ENCODE assay signal across 22 cellular contexts in the genomic region with DNA sequence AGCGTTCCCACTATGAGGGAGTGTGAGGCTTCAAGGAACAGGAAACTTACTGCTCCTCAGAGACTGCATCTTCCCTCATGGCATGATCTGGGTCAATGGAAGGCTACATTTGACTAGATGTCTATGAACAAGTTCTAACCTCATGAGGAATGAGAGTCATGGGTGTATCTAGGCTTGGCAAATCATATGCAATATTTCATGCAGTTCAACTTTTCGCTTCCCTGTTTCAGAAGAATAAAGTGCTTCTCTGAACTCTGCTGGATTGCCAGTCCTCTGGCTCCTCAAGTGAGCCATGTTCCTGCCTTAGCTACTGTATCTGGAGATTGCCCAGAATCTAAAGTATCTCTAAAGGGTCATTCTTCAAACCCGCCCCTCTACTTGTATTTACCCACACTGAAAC. TPM values are rescaled to one million over a fixed set of nuclear protein-coding genes. Genes with fewer than 3 reads are reported as not detected.
DNase-seq lines count a peak whose midpoint lies in the region; ATAC-seq, FAIRE-seq and TF ChIP-seq lines count a peak whose summit lies in the region.
"Had no signal": no experiment of that assay in that cellular context is flagged by ENCODE, and none has a peak within 500 bp of the region (broad histone marks: within the 10 kb centered on the region; RNA-seq: fewer than 3 reads in every experiment).

No MANE protein-coding gene starts in this region.

- no peaks in the 10 kb centered on the region for H4K20me1 ChIP-seq in keratinocyte (ENCODE audit: control insufficient read depth, extremely low read depth, insufficient read depth, low read length)

- H2AFZ ChIP-seq in keratinocyte (ENCODE audit: control insufficient read depth, low read length) = peak overlapping the region; percentile 36

- FAIRE-seq in keratinocyte (lab: Jason Lieb, UNC) = no peak
- FAIRE-seq: A549, astrocyte, colon, urothelium cell line had no signal

- no peaks in the 10 kb centered on the region for H3K36me3 ChIP-seq in keratinocyte (ENCODE audit: control insufficient read depth in 2 of 2, extremely low read depth in 1 of 2, insufficient read depth in 2 of 2, low read length in 2 of 2)
- H3K36me3 ChIP-seq: Peyer's patch had no signal

- no peak overlapping the region for H3K4me3 Mint-ChIP-seq in type B pancreatic cell
- H3K4me3 Mint-ChIP-seq: CD4-positive, alpha-beta memory T cell; stimulated activated memory B cell treated with anti-CD40 and anti-IgM and Interleukin-4, amounts not matched to agents 10 μg/mL and 1 μg/mL and 100 μg/mL, for 72 hours had no signal

- no peaks in the 10 kb centered on the region for H3K4me1 ChIP-seq in keratinocyte (ENCODE audit: control insufficient read depth, extremely low read depth, insufficient read depth, low read length)
- H3K4me1 ChIP-seq: Peyer's patch had no signal

- H3K4me3 ChIP-seq in keratinocyte (ENCODE audit: control insufficient read depth in 2 of 3, extremely low read depth in 1 of 3, insufficient read depth in 2 of 3, low read depth in 1 of 3, low read length in 3 of 3) = no peak overlapping the region
- H3K4me3 ChIP-seq: A549, Peyer's patch, skin epidermis had no signal

- H3K27me3 ChIP-seq in keratinocyte (ENCODE audit: control insufficient read depth, extremely low read depth, insufficient read depth, low read length) = no peaks in the 10 kb centered on the region
- H3K27me3 ChIP-seq: Peyer's patch had no signal

- TF ChIP-seq POLR2A in GM18505 (IDR thresholded peaks at IDR 0.05; ENCODE audit: borderline replicate concordance, extremely low read depth, insufficient read depth, insufficient read length) = no peak

- H3K9me1 ChIP-seq in keratinocyte (ENCODE audit: control insufficient read depth, extremely low read depth, insufficient read depth, low read length) = no peaks in the 10 kb centered on the region

- intact Hi-C loops in Right ventricle myocardium inferior (cut with DNase I) (no loop called here), cardiac septum (cut with DNase I) (no loop called here)

- H3K79me2 ChIP-seq in keratinocyte (ENCODE audit: control insufficient read depth, insufficient read depth, low read length) = no peaks in the 10 kb centered on the region

- peak overlapping the region; percentile 65 for H3K27ac Mint-ChIP-seq in type B pancreatic cell
- H3K27ac Mint-ChIP-seq: CD4-positive, alpha-beta memory T cell; stimulated activated memory B cell treated with anti-CD40 and anti-IgM and Interleukin-4, amounts not matched to agents 10 μg/mL and 1 μg/mL and 100 μg/mL, for 72 hours had no signal

- no peak overlapping the region for H3K27ac ChIP-seq in keratinocyte (ENCODE audit: control insufficient read depth, insufficient read depth, low read length)
- H3K27ac ChIP-seq: A549, Peyer's patch had no signal

- H3K36me3 Mint-ChIP-seq in type B pancreatic cell = peaks cover 11% of the 10 kb centered on the region
- H3K36me3 Mint-ChIP-seq: CD4-positive, alpha-beta memory T cell; stimulated activated memory B cell treated with anti-CD40 and anti-IgM and Interleukin-4, amounts not matched to agents 10 μg/mL and 1 μg/mL and 100 μg/mL, for 72 hours had no signal

- no peaks in the 10 kb centered on the region for H3K27me3 Mint-ChIP-seq in type B pancreatic cell
- H3K27me3 Mint-ChIP-seq: CD4-positive, alpha-beta memory T cell; stimulated activated memory B cell treated with anti-CD40 and anti-IgM and Interleukin-4, amounts not matched to agents 10 μg/mL and 1 μg/mL and 100 μg/mL, for 72 hours had no signal

- peaks cover 8% of the 10 kb centered on the region for H3K9me3 Mint-ChIP-seq in type B pancreatic cell

- TF ChIP-seq CTCF in keratinocyte (optimal IDR thresholded peaks at IDR 0.05 in 1 of 3, IDR thresholded peaks at IDR 0.05 in 1 of 3, conservative IDR thresholded peaks at IDR 0.05 in 1 of 3; ENCODE audit: extremely low read depth in 1 of 3, insufficient read depth in 2 of 3, low read length in 3 of 3) (no peak), type B pancreatic cell (conservative IDR thresholded peaks at IDR 0.05) (no peak)

- DNase-seq in Right ventricle myocardium inferior (ENCODE audit: missing footprints) = no peak
- no peak for DNase-seq in cardiac septum (ENCODE audit: low spot score)
- peak; percentile 94 for DNase-seq in NOMO-1 treated with DMSO at 0.1 percent for 48 hours (lab: John Stamatoyannopoulos, UW; ENCODE audit: unreplicated experiment)
- no peak for DNase-seq in keratinocyte (ENCODE audit: low read depth, low spot score)
- no peak for DNase-seq in type B pancreatic cell (ENCODE audit: extremely low spot score, unreplicated experiment)
- no peak for DNase-seq in DMS114 treated with DMSO at 0.1 percent for 48 hours (lab: John Stamatoyannopoulos, UW; ENCODE audit: unreplicated experiment)
- DNase-seq: activated gamma-delta T cell treated with Interleukin-2 at 50 U/mL for 16 hours; CD4-positive, alpha-beta memory T cell; Karpas-422; midbrain; NCI-H1436 treated with DMSO at 0.1 percent for 48 hours; Peyer's patch; T-helper 2 cell had no signal

- ATAC-seq in Right ventricle myocardium inferior (peak; percentile 26), GM18505 (IDR thresholded peaks at IDR 0.05; ENCODE audit: unreplicated experiment) (no peak), GM21447 (IDR thresholded peaks at IDR 0.05; ENCODE audit: unreplicated experiment) (no peak)
- ATAC-seq: A549; activated CD4-positive, CD25-positive, alpha-beta regulatory T cell treated with anti-CD3 and anti-CD28 coated beads, Interleukin-2, amount 50 U/mL, for 24 hours; stimulated activated memory B cell treated with anti-CD40 and anti-IgM and Interleukin-4, amounts not matched to agents 10 μg/mL and 1 μg/mL and 100 μg/mL, for 72 hours had no signal

- dilution Hi-C loops in keratinocyte (cut with MboI; ENCODE audit: extremely low pct_ligation_motif_present, low sequenced_read_pairs) = no loop called here

- H3K4me2 ChIP-seq in keratinocyte (ENCODE audit: control insufficient read depth, extremely low read depth, insufficient read depth, low read depth, low read length) = no peak overlapping the region
- H3K4me2 ChIP-seq: A549 had no signal

- H3K9me3 ChIP-seq in keratinocyte (ENCODE audit: control insufficient read depth, low read depth, low read length) = peaks cover 2% of the 10 kb centered on the region
- H3K9me3 ChIP-seq: Peyer's patch had no signal

- no peak overlapping the region for H3K9ac ChIP-seq in keratinocyte (ENCODE audit: control insufficient read depth, extremely low read depth, insufficient read depth, low read length)

- H3K4me1 Mint-ChIP-seq in type B pancreatic cell (ENCODE audit: unreplicated experiment) = peaks cover 29% of the 10 kb centered on the region
- H3K4me1 Mint-ChIP-seq: CD4-positive, alpha-beta memory T cell; stimulated activated memory B cell treated with anti-CD40 and anti-IgM and Interleukin-4, amounts not matched to agents 10 μg/mL and 1 μg/mL and 100 μg/mL, for 72 hours had no signal

RNA-seq across cellular contexts. Expression of a gene that starts 54.3 kb away (rescaled TPM):
- 1.7 TPM for total RNA-seq in Right ventricle myocardium inferior
- 1.00 TPM for total RNA-seq in cardiac septum
- 0.90 to 3.7 TPM (median 2.1 TPM) in 3 replicates for polyA plus RNA-seq in keratinocyte
- polyA plus RNA-seq in keratinocyte (2011; ENCODE audit: low read depth) = 0.80 TPM
- 0.52 and 1.1 TPM in 2 replicates for polyA plus RNA-seq in keratinocyte (2011; cell fraction: cytosol; rRNA removed)
- polyA plus RNA-seq in keratinocyte (2011; cell fraction: nucleus; rRNA removed) = 2.2 and 3.1 TPM in 2 replicates
- 0.16 and 3.5 TPM in 2 replicates for polyA plus RNA-seq in keratinocyte (2012; ENCODE audit: low replicate concordance)
- polyA minus RNA-seq in keratinocyte = 2.2 to 6.3 TPM (median 3.3 TPM) in 3 replicates
- polyA minus RNA-seq in keratinocyte (2011; cell fraction: cytosol; rRNA and poly(A)+ RNA removed) = 0.38 TPM
- polyA minus RNA-seq in keratinocyte (2011; cell fraction: nucleus; rRNA and poly(A)+ RNA removed) = 2.0 and 7.4 TPM in 2 replicates
- total RNA-seq in type B pancreatic cell (ENCODE audit: low replicate concordance) = 28.2 and 77.1 TPM in 2 replicates

Comparison
In these comparisons a context has a peak if more than half of its experiments do, and no peak if none do; other contexts are left out.
1. RNA of a gene that starts 54.3 kb away (total RNA-seq): 28.2 to 77.1 TPM in type B pancreatic cell; 1.7 TPM in Right ventricle myocardium inferior (single experiment) and 1.00 TPM in cardiac septum (single experiment); every median in the first group is over 10 times any median in the second.